ENCODE assay signal across 18 cellular contexts in the genomic region with DNA sequence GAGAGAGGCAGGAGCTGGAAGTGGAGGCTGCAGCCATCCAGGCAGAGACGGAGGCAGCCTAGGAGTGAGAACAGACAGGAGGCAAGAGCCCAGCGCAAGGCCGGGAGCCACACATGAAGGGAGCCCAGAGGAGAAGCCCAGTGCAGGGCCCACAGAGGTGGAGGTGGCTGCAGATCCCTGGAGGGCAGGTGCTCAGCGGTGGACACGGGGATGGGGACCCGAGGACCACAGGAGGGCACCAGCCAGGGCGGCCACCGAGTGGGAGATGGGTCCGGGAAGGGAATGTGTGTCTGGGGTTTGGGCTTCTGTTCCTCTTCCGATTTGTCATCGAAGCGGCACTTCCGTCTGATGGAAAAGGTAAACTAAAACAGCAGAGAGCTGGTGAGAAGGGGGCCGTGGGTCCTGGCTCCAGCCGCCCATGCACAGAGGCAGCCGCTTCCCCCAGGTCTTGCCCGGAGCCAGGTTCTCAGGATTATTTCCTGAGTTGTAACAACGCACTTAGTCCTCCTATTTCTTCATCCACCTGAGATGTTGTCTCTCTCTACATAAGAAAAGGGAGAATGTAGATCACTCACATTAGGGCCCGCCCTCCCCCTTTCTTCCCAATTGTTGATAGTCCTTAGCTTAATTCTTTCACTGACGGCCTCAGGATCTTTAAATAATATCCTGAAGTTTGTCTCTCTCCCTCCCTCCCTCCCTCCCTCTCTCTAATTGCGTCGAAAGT.
DNase-seq lines count a peak whose midpoint lies in the region; ATAC-seq and TF ChIP-seq lines count a peak whose summit lies in the region.
"Had no signal": no experiment of that assay in that cellular context is flagged by ENCODE, and none has a peak within 500 bp of the region (broad histone marks: within the 10 kb centered on the region; RNA-seq: fewer than 3 reads in every experiment).

No MANE protein-coding gene starts in this region.

- H3K79me2 ChIP-seq in smooth muscle cell (ENCODE audit: low read depth): no peaks in the 10 kb centered on the region

- POLR2A ChIA-PET in A673 (lab: Charles Lee; ENCODE audit: low non-redundant PET): no interaction called here

- DNase-seq in GM13976 (ENCODE audit: low spot score) (peak; percentile 20), Peyer's patch (peak in 2 of 3 donors; percentile 24 to 30), left lobe of liver (ENCODE audit: low spot score) (peak; percentile 33), smooth muscle cell (lab: John Stamatoyannopoulos, UW; ENCODE audit: unreplicated experiment) (no peak), T-helper 17 cell (no peak), A673 (ENCODE audit: low spot score) (no peak), kidney tubule cell (ENCODE audit: low spot score) (no peak)
- DNase-seq: activated CD4-positive, alpha-beta T cell treated with anti-CD3 and anti-CD28 coated beads, Interleukin-2, amount 10 ng/mL, durations not matched to agents 7 days and 5 days; activated naive CD4-positive, alpha-beta T cell; activated T-cell treated with anti-CD3 and anti-CD28 coated beads for 4 hours; Calu3; effector memory CD8-positive, alpha-beta T cell; mammary epithelial cell; naive B cell; NCI-H524 treated with DMSO at 0.1 percent for 48 hours; stimulated activated CD4-positive, alpha-beta T cell treated with anti-CD3 and anti-CD28 coated beads, Interleukin-12 subunit alpha, Interleukin-12 subunit beta, amount 100 ng/mL, for 4 hours had no signal

- no peak for TF ChIP-seq CTCF in GM13976 (IDR thresholded peaks at IDR 0.05; ENCODE audit: borderline replicate concordance, control extremely low read depth, extremely low read depth, insufficient read depth, missing control alignments)
- no peak for TF ChIP-seq CTCF in Peyer's patch (IDR thresholded peaks at IDR 0.05)
- TF ChIP-seq CTCF in smooth muscle cell (IDR thresholded peaks at IDR 0.05; ENCODE audit: borderline replicate concordance, insufficient read depth, poor library complexity, severe bottlenecking): no peak
- no peak for TF ChIP-seq CTCF in A673 (conservative IDR thresholded peaks at IDR 0.05; ENCODE audit: low read depth, low read length)

- H3F3A ChIP-seq in smooth muscle cell (ENCODE audit: low read depth): no peaks in the 10 kb centered on the region

- H3K4me1 ChIP-seq in Peyer's patch (no peaks in the 10 kb centered on the region), smooth muscle cell (ENCODE audit: low read depth) (peaks cover 5% of the 10 kb centered on the region), A673 (ENCODE audit: insufficient read depth, low read length, poor library complexity, severe bottlenecking) (no peaks in the 10 kb centered on the region)
- H3K4me1 ChIP-seq: psoas muscle had no signal

- no peak overlapping the region for H2AFZ ChIP-seq in smooth muscle cell (ENCODE audit: low read depth)

- CTCF ChIA-PET in A673 (lab: Charles Lee): no interaction called here

- peaks cover 4% of the 10 kb centered on the region for H3K36me3 Mint-ChIP-seq in T-helper 17 cell (ENCODE audit: low read depth)
- H3K36me3 Mint-ChIP-seq: naive B cell had no signal

- H3K4me3 Mint-ChIP-seq in T-helper 17 cell: no peak overlapping the region
- H3K4me3 Mint-ChIP-seq: activated CD4-positive, alpha-beta T cell treated with anti-CD3 and anti-CD28 coated beads, Interleukin-2, amount 10 ng/mL, durations not matched to agents 7 days and 5 days; effector memory CD8-positive, alpha-beta T cell had no signal

- no peak for ATAC-seq in left lobe of liver
- no peak for ATAC-seq in T-helper 17 cell
- ATAC-seq: effector memory CD8-positive, alpha-beta T cell; psoas muscle had no signal

- H3K9me3 ChIP-seq in Peyer's patch: peaks cover 0 to 3% (median 0%) of the 10 kb centered on the region in 4 donors
- H3K9me3 ChIP-seq in smooth muscle cell (replicated peaks; ENCODE audit: low read depth): no peaks in the 10 kb centered on the region
- no peaks in the 10 kb centered on the region for H3K9me3 ChIP-seq in T-helper 17 cell (ENCODE audit: control insufficient read depth, low read length, poor library complexity, severe bottlenecking)
- no peaks in the 10 kb centered on the region for H3K9me3 ChIP-seq in A673 (ENCODE audit: low read depth, low read length, poor library complexity, severe bottlenecking)
- H3K9me3 ChIP-seq: psoas muscle, testis had no signal

- WGBS in smooth muscle cell (ENCODE audit: low lambda C conversion rate): 72% methylated on average over 20 of the region's 22 CpGs

- BruUV-seq in A673 (replicated peaks; lab: Mats Ljungman, UMichigan): no TSS peak

- H3K4me1 Mint-ChIP-seq in T-helper 17 cell: peaks cover 4% of the 10 kb centered on the region
- H3K4me1 Mint-ChIP-seq: activated CD4-positive, alpha-beta T cell treated with anti-CD3 and anti-CD28 coated beads, Interleukin-2, amount 10 ng/mL, durations not matched to agents 7 days and 5 days had no signal

- H3K36me3 ChIP-seq in Peyer's patch (no peaks in the 10 kb centered on the region), smooth muscle cell (ENCODE audit: low read depth) (no peaks in the 10 kb centered on the region), A673 (ENCODE audit: insufficient read depth, low read length, poor library complexity, severe bottlenecking) (no peaks in the 10 kb centered on the region)

- H4K20me1 ChIP-seq in smooth muscle cell (ENCODE audit: low read depth): no peaks in the 10 kb centered on the region

- peak overlapping the region in 1 of 4 donors; percentile 26 for H3K4me3 ChIP-seq in Peyer's patch
- no peak overlapping the region for H3K4me3 ChIP-seq in smooth muscle cell
- no peak overlapping the region for H3K4me3 ChIP-seq in A673 (ENCODE audit: low read depth, low read length, poor library complexity, severe bottlenecking)
- H3K4me3 ChIP-seq: psoas muscle, testis had no signal

- H3K4me2 ChIP-seq in smooth muscle cell: peak overlapping the region; percentile 60

- in situ Hi-C loops in GM13976 (cut with MboI; ENCODE audit: low sequenced_read_pairs, unreplicated experiment): no loop called here

- intact Hi-C loops in A673 (cut with micrococcal nuclease; ENCODE audit: unreplicated experiment): no loop called here

- no peak overlapping the region for H3K27ac Mint-ChIP-seq in T-helper 17 cell
- H3K27ac Mint-ChIP-seq: activated CD4-positive, alpha-beta T cell treated with anti-CD3 and anti-CD28 coated beads, Interleukin-2, amount 10 ng/mL, durations not matched to agents 7 days and 5 days; effector memory CD8-positive, alpha-beta T cell had no signal

- H3K27me3 ChIP-seq in Peyer's patch (no peaks in the 10 kb centered on the region), smooth muscle cell (ENCODE audit: low read depth) (peaks cover 2% of the 10 kb centered on the region), A673 (replicated peaks; ENCODE audit: insufficient read depth, low read depth, low read length, poor library complexity) (no peaks in the 10 kb centered on the region)
- H3K27me3 ChIP-seq: testis had no signal

- TF ChIP-seq POLR2A in Peyer's patch (IDR thresholded peaks at IDR 0.05): no peak

- H3K9ac ChIP-seq in smooth muscle cell (ENCODE audit: low read depth): no peak overlapping the region

- H3K27me3 Mint-ChIP-seq in T-helper 17 cell: peaks cover 58% of the 10 kb centered on the region
- H3K27me3 Mint-ChIP-seq: activated CD4-positive, alpha-beta T cell treated with anti-CD3 and anti-CD28 coated beads, Interleukin-2, amount 10 ng/mL, durations not matched to agents 7 days and 5 days had no signal

- H3K27ac ChIP-seq in Peyer's patch: no peak overlapping the region
- no peak overlapping the region for H3K27ac ChIP-seq in smooth muscle cell (ENCODE audit: low read depth)
- no peak overlapping the region for H3K27ac ChIP-seq in A673 (ENCODE audit: low read depth, low read length, poor library complexity, severe bottlenecking)
- H3K27ac ChIP-seq: psoas muscle, testis had no signal

Comparison
In these comparisons a context has a peak if more than half of its experiments do, and no peak if none do; other contexts are left out.
1. DNase-seq: peak in GM13976 (single experiment), Peyer's patch (2 of 3) and left lobe of liver (single experiment); none in smooth muscle cell (single experiment), T-helper 17 cell (0 of 3), A673 (single experiment) and kidney tubule cell (single experiment).